15 cellular contexts compared by ENCODE assay signal in genomic region chr6:157718788-157719187, GRCh38.
DNase-seq lines count a peak whose midpoint lies in the region; ATAC-seq and TF ChIP-seq lines count a peak whose summit lies in the region.
"Had no signal": no experiment of that assay in that cellular context is flagged by ENCODE, and none has a peak within 500 bp of the region (broad histone marks: within the 10 kb centered on the region; RNA-seq: fewer than 3 reads in every experiment).

No MANE protein-coding gene starts in this region.

- no peak overlapping the region for H3K4ac ChIP-seq in neuronal stem cell (ENCODE audit: low read length)

- no peak overlapping the region for H3K9ac ChIP-seq in neuronal stem cell (ENCODE audit: low read depth, low read length, poor library complexity)
- H3K9ac ChIP-seq in subcutaneous abdominal adipose tissue (ENCODE audit: low read length in 5 of 5), result no peak overlapping the region

- no peak overlapping the region for H3K14ac ChIP-seq in neuronal stem cell (ENCODE audit: low read length)

- no peak overlapping the region for H2BK5ac ChIP-seq in neuronal stem cell (ENCODE audit: low read length)

- H3K4me3 Mint-ChIP-seq in activated T-cell treated with anti-CD3 and anti-CD28 coated beads, Interleukin-2, amount 50 U/mL, for 24 hours, result no peak overlapping the region
- H3K4me3 Mint-ChIP-seq in activated T-cell treated with anti-CD3 and anti-CD28 coated beads, Interleukin-2, amount 50 U/mL, for 72 hours, result no peak overlapping the region
- H3K4me3 Mint-ChIP-seq in brain, result no peak overlapping the region
- H3K4me3 Mint-ChIP-seq in stimulated activated effector memory CD8-positive, alpha-beta T cell treated with anti-CD3 and anti-CD28 coated beads, Interleukin-12 subunit alpha, Interleukin-12 subunit beta, amount 100 ng/mL, for 72 hours, result no peak overlapping the region
- H3K4me3 Mint-ChIP-seq: CD8-positive, alpha-beta T cell; GM23338 had no signal

- H2BK12ac ChIP-seq in neuronal stem cell (ENCODE audit: low read length), result no peak overlapping the region

- no peak overlapping the region for H3K27ac Mint-ChIP-seq in activated T-cell treated with anti-CD3 and anti-CD28 coated beads, Interleukin-2, amount 50 U/mL, for 24 hours
- H3K27ac Mint-ChIP-seq in activated T-cell treated with anti-CD3 and anti-CD28 coated beads, Interleukin-2, amount 50 U/mL, for 72 hours, result no peak overlapping the region
- peak overlapping the region in 3 of 5 experiments; percentile 56 to 94 (median 62) for H3K27ac Mint-ChIP-seq in brain
- H3K27ac Mint-ChIP-seq in stimulated activated effector memory CD8-positive, alpha-beta T cell treated with anti-CD3 and anti-CD28 coated beads, Interleukin-12 subunit alpha, Interleukin-12 subunit beta, amount 100 ng/mL, for 72 hours, result no peak overlapping the region
- H3K27ac Mint-ChIP-seq: CD8-positive, alpha-beta T cell; GM23338 had no signal

- peak; percentile 13 for DNase-seq in activated T-cell treated with anti-CD3 and anti-CD28 coated beads, Interleukin-2, amount 50 U/mL, for 24 hours
- DNase-seq in activated T-cell treated with anti-CD3 and anti-CD28 coated beads, Interleukin-2, amount 50 U/mL, for 72 hours, result no peak
- DNase-seq in neuronal stem cell (ENCODE audit: low spot score) (no peak), foreskin fibroblast (no peak)
- no peak for DNase-seq in stimulated activated effector memory CD8-positive, alpha-beta T cell treated with anti-CD3 and anti-CD28 coated beads, Interleukin-12 subunit alpha, Interleukin-12 subunit beta, amount 100 ng/mL, for 72 hours (ENCODE audit: low spot score in 2 of 2)
- DNase-seq: AML-193; C1 segment of cervical spinal cord; CD8-positive, alpha-beta T cell; Karpas-422; NCI-H526 treated with DMSO at 0.1 percent for 48 hours; SHP77 treated with DMSO at 0.1 percent for 48 hours had no signal

- H3K9me3 Mint-ChIP-seq in activated T-cell treated with anti-CD3 and anti-CD28 coated beads, Interleukin-2, amount 50 U/mL, for 24 hours, result no peaks in the 10 kb centered on the region
- H3K9me3 Mint-ChIP-seq in activated T-cell treated with anti-CD3 and anti-CD28 coated beads, Interleukin-2, amount 50 U/mL, for 72 hours, result no peaks in the 10 kb centered on the region
- H3K9me3 Mint-ChIP-seq in brain, result peaks cover 0 to 3% (median 0%) of the 10 kb centered on the region in 5 experiments
- H3K9me3 Mint-ChIP-seq in stimulated activated effector memory CD8-positive, alpha-beta T cell treated with anti-CD3 and anti-CD28 coated beads, Interleukin-12 subunit alpha, Interleukin-12 subunit beta, amount 100 ng/mL, for 72 hours, result no peaks in the 10 kb centered on the region
- H3K9me3 Mint-ChIP-seq: CD8-positive, alpha-beta T cell; GM23338 had no signal

- H2BK120ac ChIP-seq in neuronal stem cell (ENCODE audit: low read depth, low read length), result no peak overlapping the region

- no peak overlapping the region for H3K18ac ChIP-seq in neuronal stem cell (ENCODE audit: low read length)

- ATAC-seq in activated T-cell treated with anti-CD3 and anti-CD28 coated beads, Interleukin-2, amount 50 U/mL, for 72 hours (replicated peaks in 1 of 2), result no peak
- ATAC-seq in stimulated activated effector memory CD8-positive, alpha-beta T cell treated with anti-CD3 and anti-CD28 coated beads, Interleukin-12 subunit alpha, Interleukin-12 subunit beta, amount 100 ng/mL, for 72 hours, result no peak
- no peak for ATAC-seq in HG03354 (IDR thresholded peaks at IDR 0.05; ENCODE audit: poor library complexity, severe bottlenecking, unreplicated experiment)
- ATAC-seq: CD8-positive, alpha-beta T cell; GM23338 had no signal

- no peak overlapping the region for H2AFZ ChIP-seq in neuronal stem cell (ENCODE audit: low read length)
- H2AFZ ChIP-seq: GM23338 had no signal

- H3K79me1 ChIP-seq in neuronal stem cell (ENCODE audit: low read depth, low read length), result no peaks in the 10 kb centered on the region

- no peak overlapping the region for H2BK15ac ChIP-seq in neuronal stem cell (ENCODE audit: low read length)

- no peak overlapping the region for H2AK5ac ChIP-seq in neuronal stem cell (ENCODE audit: low read depth, low read length)

- H3K4me1 Mint-ChIP-seq in activated T-cell treated with anti-CD3 and anti-CD28 coated beads, Interleukin-2, amount 50 U/mL, for 24 hours (ENCODE audit: low read depth), result no peaks in the 10 kb centered on the region
- no peaks in the 10 kb centered on the region for H3K4me1 Mint-ChIP-seq in activated T-cell treated with anti-CD3 and anti-CD28 coated beads, Interleukin-2, amount 50 U/mL, for 72 hours (ENCODE audit: low read depth)
- peaks cover 59% of the 10 kb centered on the region for H3K4me1 Mint-ChIP-seq in brain
- no peaks in the 10 kb centered on the region for H3K4me1 Mint-ChIP-seq in stimulated activated effector memory CD8-positive, alpha-beta T cell treated with anti-CD3 and anti-CD28 coated beads, Interleukin-12 subunit alpha, Interleukin-12 subunit beta, amount 100 ng/mL, for 72 hours

- no CpG with 5 or more reads among the region's 5 CpGs for WGBS in neuronal stem cell (ENCODE audit: extremely low coverage in 2 of 2, insufficient read length in 2 of 2, insufficient replicate concordance in 1 of 2), 2 donors

- H3K9me3 ChIP-seq in neuronal stem cell (replicated peaks in 1 of 2; ENCODE audit: control insufficient read depth in 2 of 2, insufficient read depth in 1 of 2, low read depth in 1 of 2, low read length in 2 of 2) (peaks cover 0 to 4% of the 10 kb centered on the region in 2 donors), subcutaneous abdominal adipose tissue (ENCODE audit: control insufficient read depth in 5 of 5, low read length in 5 of 5) (no peaks in the 10 kb centered on the region)

- no peaks in the 10 kb centered on the region for H3K36me3 Mint-ChIP-seq in activated T-cell treated with anti-CD3 and anti-CD28 coated beads, Interleukin-2, amount 50 U/mL, for 24 hours (ENCODE audit: low read depth)
- H3K36me3 Mint-ChIP-seq in activated T-cell treated with anti-CD3 and anti-CD28 coated beads, Interleukin-2, amount 50 U/mL, for 72 hours (ENCODE audit: insufficient read depth in 2 of 2), result no peaks in the 10 kb centered on the region
- H3K36me3 Mint-ChIP-seq in brain, result no peaks in the 10 kb centered on the region
- H3K36me3 Mint-ChIP-seq in stimulated activated effector memory CD8-positive, alpha-beta T cell treated with anti-CD3 and anti-CD28 coated beads, Interleukin-12 subunit alpha, Interleukin-12 subunit beta, amount 100 ng/mL, for 72 hours, result no peaks in the 10 kb centered on the region
- H3K36me3 Mint-ChIP-seq: CD8-positive, alpha-beta T cell had no signal

- H4K8ac ChIP-seq in neuronal stem cell (ENCODE audit: low read depth, low read length), result no peak overlapping the region

- TF ChIP-seq CTCF in brain (conservative IDR thresholded peaks at IDR 0.05), result no peak
- no peak for TF ChIP-seq CTCF in foreskin fibroblast (IDR thresholded peaks at IDR 0.05; ENCODE audit: low read depth, low read length)

- H3K4me1 ChIP-seq in neuronal stem cell (ENCODE audit: control insufficient read depth in 2 of 2, insufficient read depth in 1 of 2, low read depth in 1 of 2, low read length in 2 of 2) (peaks cover 6 to 8% of the 10 kb centered on the region in 2 donors), subcutaneous abdominal adipose tissue (ENCODE audit: control insufficient read depth in 5 of 5, insufficient read depth in 5 of 5, low read length in 5 of 5) (peaks cover 21 to 59% (median 38%) of the 10 kb centered on the region in 5 donors)

- H3K4me2 ChIP-seq in neuronal stem cell (ENCODE audit: insufficient read depth, low read length, poor library complexity, severe bottlenecking), result no peak overlapping the region
- H3K4me2 ChIP-seq: GM23338 had no signal

- peaks cover 2% of the 10 kb centered on the region for H3K27me3 Mint-ChIP-seq in activated T-cell treated with anti-CD3 and anti-CD28 coated beads, Interleukin-2, amount 50 U/mL, for 24 hours
- peaks cover 7% of the 10 kb centered on the region for H3K27me3 Mint-ChIP-seq in activated T-cell treated with anti-CD3 and anti-CD28 coated beads, Interleukin-2, amount 50 U/mL, for 72 hours (ENCODE audit: low read depth)
- H3K27me3 Mint-ChIP-seq in brain, result peaks cover 23% of the 10 kb centered on the region

- H3K36me3 ChIP-seq in neuronal stem cell (replicated peaks in 1 of 2; ENCODE audit: control insufficient read depth in 2 of 2, insufficient read depth in 2 of 2, low read length in 2 of 2) (no peaks in the 10 kb centered on the region), subcutaneous abdominal adipose tissue (ENCODE audit: control insufficient read depth in 5 of 5, insufficient read depth in 5 of 5, low read length in 5 of 5) (no peaks in the 10 kb centered on the region)

- H3K27ac ChIP-seq in neuronal stem cell (replicated peaks; ENCODE audit: low read length) (no peak overlapping the region), subcutaneous abdominal adipose tissue (ENCODE audit: low read depth, low read length) (peak overlapping the region; percentile 46)

- H3K23ac ChIP-seq in neuronal stem cell (ENCODE audit: low read depth, low read length, poor library complexity), result peak overlapping the region; percentile 48

- no peak overlapping the region for H4K91ac ChIP-seq in neuronal stem cell (ENCODE audit: low read depth, low read length, poor library complexity)

- peaks cover 0 to 29% (median 0%) of the 10 kb centered on the region in 3 experiments for H3K27me3 ChIP-seq in neuronal stem cell (ENCODE audit: control insufficient read depth in 3 of 3, insufficient read depth in 3 of 3, low read depth in 1 of 3, low read length in 3 of 3)
- H3K27me3 ChIP-seq in subcutaneous abdominal adipose tissue (ENCODE audit: control insufficient read depth in 5 of 5, insufficient read depth in 4 of 5, low read length in 5 of 5), result no peaks in the 10 kb centered on the region

- H3K4me3 ChIP-seq in neuronal stem cell (ENCODE audit: low read length in 2 of 2), result no peak overlapping the region
- no peak overlapping the region for H3K4me3 ChIP-seq in subcutaneous abdominal adipose tissue (ENCODE audit: low read depth in 1 of 5, low read length in 5 of 5)
- H3K4me3 ChIP-seq in foreskin fibroblast (ENCODE audit: low read depth in 1 of 2, low read length in 2 of 2), result no peak overlapping the region
- H3K4me3 ChIP-seq: GM23338 had no signal

Comparison
In these comparisons a context has a peak if more than half of its experiments do, and no peak if none do; other contexts are left out.
1. H3K27ac Mint-ChIP-seq: peak in brain (3 of 5); none in activated T-cell treated with anti-CD3 and anti-CD28 coated beads, Interleukin-2, amount 50 U/mL, for 24 hours (single experiment), activated T-cell treated with anti-CD3 and anti-CD28 coated beads, Interleukin-2, amount 50 U/mL, for 72 hours (single experiment) and stimulated activated effector memory CD8-positive, alpha-beta T cell treated with anti-CD3 and anti-CD28 coated beads, Interleukin-12 subunit alpha, Interleukin-12 subunit beta, amount 100 ng/mL, for 72 hours (single experiment).